29 cellular contexts compared by ENCODE assay signal in the genomic region with DNA sequence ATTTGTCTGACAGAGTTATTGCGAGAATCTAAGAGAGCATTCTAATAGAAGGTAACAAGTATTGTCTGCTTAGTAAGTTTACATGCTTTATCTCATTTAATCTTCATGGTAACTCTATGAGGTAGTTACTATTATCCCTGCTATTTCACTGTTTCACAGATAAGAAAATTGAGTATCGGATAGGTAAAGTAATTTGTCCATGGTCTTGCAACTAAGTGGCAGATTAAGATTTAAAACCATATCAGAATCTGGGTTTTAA.
"Had no signal": no experiment of that assay in that cellular context is flagged by ENCODE, and none has a peak within 500 bp of the region (broad histone marks: within the 10 kb centered on the region; RNA-seq: fewer than 3 reads in every experiment).

No MANE protein-coding gene starts in this region.

- H3K36me3 ChIP-seq: cardiac muscle cell, Peyer's patch, SJSA1 had no signal

- H3K4me2 ChIP-seq: SK-N-SH had no signal

- ATAC-seq: PC-3 had no signal

- H3K9me3 ChIP-seq: Peyer's patch, SJSA1, SK-N-SH had no signal

- H3K4me1 ChIP-seq: Peyer's patch, SJSA1 had no signal

- H3K4me3 ChIP-seq: cardiac muscle cell, Peyer's patch, SJSA1 had no signal

- H3K9ac ChIP-seq: SK-N-SH had no signal

- H3K27me3 ChIP-seq: cardiac muscle cell, Peyer's patch, SJSA1 had no signal

- H3K27ac ChIP-seq: cardiac muscle cell, Peyer's patch, SJSA1 had no signal

- DNase-seq: activated B cell treated with CpG ODN at 0.5 μM for 24 hours; activated CD4-positive, alpha-beta memory T cell treated with anti-CD3 and anti-CD28 coated beads for 36 hours; activated CD4-positive, alpha-beta T cell treated with anti-CD3 and anti-CD28 coated beads for 4 hours; activated CD4-positive, alpha-beta T cell treated with anti-CD3 and anti-CD28 coated beads, Interleukin-2, amount 50 U/mL, for 1 hour; activated CD4-positive, CD25-positive, alpha-beta regulatory T cell treated with anti-CD3 and anti-CD28 coated beads, Interleukin-2, amount 50 U/mL, for 72 hours; activated CD8-positive, alpha-beta memory T cell treated with anti-CD3 and anti-CD28 coated beads, Interleukin-2, amount 50 U/mL, for 4 hours; activated effector memory CD4-positive, alpha-beta T cell treated with Interleukin-2 at 50 U/mL for 16 hours; activated naive CD4-positive, alpha-beta T cell treated with anti-CD3 and anti-CD28 coated beads, Interleukin-2, amount 50 U/mL, for 16 hours; activated naive CD8-positive, alpha-beta T cell treated with anti-CD3 and anti-CD28 coated beads for 36 hours; activated T-cell treated with anti-CD3 and anti-CD28 coated beads for 4 hours; activated T-cell treated with anti-CD3 and anti-CD28 coated beads, Interleukin-2, amount 50 U/mL, for 48 hours; amniotic stem cell; aorta; cerebellar nuclear complex; MM.1S; MV-4-11; NCI-H1092; NCI-H1436 treated with DMSO at 0.1 percent for 48 hours; NCI-H1694 treated with DMSO at 0.1 percent for 48 hours; NCI-H2029; NCI-H524 treated with DMSO at 0.1 percent for 48 hours; NCI-H748 treated with DMSO at 0.1 percent for 48 hours; NK-92 treated with Interleukin-12 subunit alpha and Interleukin-12 subunit beta, amount 100 ng/mL, for 24 hours; PC-3; Peyer's patch; RPMI8226; SK-N-SH had no signal
